14 cellular contexts compared by ENCODE assay signal in genomic region chr7:94060772-94061171, GRCh38. TPM values are rescaled to one million over a fixed set of nuclear protein-coding genes. Genes with fewer than 3 reads are reported as not detected.
DNase-seq lines count a peak whose midpoint lies in the region; ATAC-seq, FAIRE-seq and TF ChIP-seq lines count a peak whose summit lies in the region.
"Had no signal": no experiment of that assay in that cellular context is flagged by ENCODE, and none has a peak within 500 bp of the region (broad histone marks: within the 10 kb centered on the region; RNA-seq: fewer than 3 reads in every experiment).

No MANE protein-coding gene starts in this region.

- H3K36me3 Mint-ChIP-seq in activated T-cell treated with anti-CD3 and anti-CD28 coated beads, Interleukin-2, amount 50 U/mL, for 4 hours (ENCODE audit: insufficient read depth) = no peaks in the 10 kb centered on the region
- H3K36me3 Mint-ChIP-seq in activated T-cell treated with anti-CD3 and anti-CD28 coated beads, Interleukin-2, amount 50 U/mL, for 24 hours (ENCODE audit: low read depth) = no peaks in the 10 kb centered on the region
- peaks cover 4% of the 10 kb centered on the region in 2 donors for H3K36me3 Mint-ChIP-seq in stimulated activated naive B cell treated with anti-CD40 and anti-IgM and Interleukin-4, amounts not matched to agents 10 μg/mL and 1 μg/mL and 100 μg/mL, for 72 hours

- no peak for DNase-seq in activated T-cell treated with anti-CD3 and anti-CD28 coated beads, Interleukin-2, amount 50 U/mL, for 4 hours
- no peak for DNase-seq in activated T-cell treated with anti-CD3 and anti-CD28 coated beads, Interleukin-2, amount 50 U/mL, for 24 hours
- no peak for DNase-seq in GM12878 (ENCODE audit: low read depth, low spot score)
- DNase-seq in stimulated activated naive B cell treated with anti-CD40 and anti-IgM and Interleukin-4, amounts not matched to agents 10 μg/mL and 1 μg/mL and 100 μg/mL, for 72 hours = no peak
- no peak for DNase-seq in activated effector memory CD4-positive, alpha-beta T cell treated with anti-CD3 and anti-CD28 coated beads, Interleukin-2, amount 50 U/mL, for 16 hours
- no peak for DNase-seq in activated CD4-positive, CD25-positive, alpha-beta regulatory T cell treated with anti-CD3 and anti-CD28 coated beads, Interleukin-2, amount 50 U/mL, for 72 hours
- DNase-seq: ACHN; activated CD4-positive, alpha-beta T cell treated with anti-CD3 and anti-CD28 coated beads for 4 hours; activated naive CD4-positive, alpha-beta T cell treated with anti-CD3 and anti-CD28 coated beads, Interleukin-2, amount 50 U/mL, for 16 hours; effector CD4-positive, alpha-beta T cell; NCI-H2107 had no signal

- 0% methylated on average over 2 of the region's 4 CpGs for WGBS in GM12878 (ENCODE audit: insufficient coverage, insufficient replicate concordance, low lambda C conversion rate, missing lambda C conversion rate)

- TF ChIP-seq RAD21 in GM12878 (IDR thresholded peaks at IDR 0.05; ENCODE audit: insufficient read depth, low read depth, low read length) = no peak

- CTCF ChIA-PET in GM12878 (lab: Yijun Ruan, JAX) = interaction anchor here (1.0 kb wide), 1 partner anchor 16 kb away, joined by 3 read pairs; no protein-coding TSS in a partner anchor

- peaks cover 11% of the 10 kb centered on the region; the same call in 1 of the 2 replicates for H3K4me1 ChIP-seq in GM12878 (ENCODE audit: control insufficient read depth, insufficient read depth, low read length)

- SMC1A ChIA-PET in GM12878 (lab: Charles Lee; ENCODE audit: uncharacterized antibody, unreplicated experiment) = interaction anchor here (0.8 to 2.1 kb wide), 8 partner anchors 9 to 108 kb away, joined by 3 to 9 read pairs (median 4); no protein-coding TSS in a partner anchor

- no peaks in the 10 kb centered on the region for H3K36me3 ChIP-seq in GM12878 (ENCODE audit: control insufficient read depth in 2 of 2, insufficient read depth in 2 of 2, low read length in 1 of 2)

- H3K9me3 Mint-ChIP-seq in activated T-cell treated with anti-CD3 and anti-CD28 coated beads, Interleukin-2, amount 50 U/mL, for 4 hours = no peaks in the 10 kb centered on the region
- H3K9me3 Mint-ChIP-seq in activated T-cell treated with anti-CD3 and anti-CD28 coated beads, Interleukin-2, amount 50 U/mL, for 24 hours = no peaks in the 10 kb centered on the region
- peaks cover 3 to 4% of the 10 kb centered on the region in 2 donors for H3K9me3 Mint-ChIP-seq in stimulated activated naive B cell treated with anti-CD40 and anti-IgM and Interleukin-4, amounts not matched to agents 10 μg/mL and 1 μg/mL and 100 μg/mL, for 72 hours

- TF ChIP-seq EP300 in GM12878 (IDR thresholded peaks at IDR 0.05; ENCODE audit: borderline replicate concordance in 1 of 2, control insufficient read depth in 1 of 2, low read depth in 2 of 2, low read length in 2 of 2) = peak; percentile 13 to 29; a peak in 1 of 4 replicates

- no peak overlapping the region for H3K9ac ChIP-seq in GM12878 (ENCODE audit: control insufficient read depth, insufficient read depth, low read length)

- no peak overlapping the region for H3K27ac ChIP-seq in GM12878 (ENCODE audit: control insufficient read depth, insufficient read depth)

- peaks cover 31% of the 10 kb centered on the region for H3K27me3 Mint-ChIP-seq in activated T-cell treated with anti-CD3 and anti-CD28 coated beads, Interleukin-2, amount 50 U/mL, for 4 hours (ENCODE audit: low read depth)
- H3K27me3 Mint-ChIP-seq in activated T-cell treated with anti-CD3 and anti-CD28 coated beads, Interleukin-2, amount 50 U/mL, for 24 hours = peaks cover 55% of the 10 kb centered on the region
- no peaks in the 10 kb centered on the region for H3K27me3 Mint-ChIP-seq in stimulated activated naive B cell treated with anti-CD40 and anti-IgM and Interleukin-4, amounts not matched to agents 10 μg/mL and 1 μg/mL and 100 μg/mL, for 72 hours

- no TSS peak for BruUV-seq in GM12878 (replicated peaks; lab: Mats Ljungman, UMichigan)

- in situ Hi-C loops in GM12878 (cut with MboI) = no loop called here

- H3K4me1 Mint-ChIP-seq in activated T-cell treated with anti-CD3 and anti-CD28 coated beads, Interleukin-2, amount 50 U/mL, for 4 hours (ENCODE audit: low read depth) = peaks cover 19% of the 10 kb centered on the region
- peaks cover 33% of the 10 kb centered on the region for H3K4me1 Mint-ChIP-seq in activated T-cell treated with anti-CD3 and anti-CD28 coated beads, Interleukin-2, amount 50 U/mL, for 24 hours (ENCODE audit: low read depth)
- H3K4me1 Mint-ChIP-seq in stimulated activated naive B cell treated with anti-CD40 and anti-IgM and Interleukin-4, amounts not matched to agents 10 μg/mL and 1 μg/mL and 100 μg/mL, for 72 hours = peaks cover 18 to 39% of the 10 kb centered on the region in 2 donors

- no peaks in the 10 kb centered on the region for H4K20me1 ChIP-seq in GM12878 (ENCODE audit: control insufficient read depth, insufficient read depth)

- H3K4me3 ChIP-seq in GM12878 = no peak overlapping the region

- peaks cover 2% of the 10 kb centered on the region; the same call in 1 of the 3 replicates for H3K9me3 ChIP-seq in GM12878 (replicated peaks; ENCODE audit: control insufficient read depth, insufficient read depth, low read length)

- peak overlapping the region; percentile 37; the same call in 1 of the 2 replicates for H2AFZ ChIP-seq in GM12878 (ENCODE audit: control insufficient read depth, low read depth, low read length)

- POLR2A ChIA-PET in GM12878 (lab: Charles Lee) = no interaction called here

- intact Hi-C loops in GM12878 (cut with micrococcal nuclease; ENCODE audit: unreplicated experiment) = no loop called here

- no peak for TF ChIP-seq POLR2A in GM12878 (IDR thresholded peaks at IDR 0.05; ENCODE audit: low read depth, low read length)

- no peak overlapping the region for H3K27ac Mint-ChIP-seq in activated T-cell treated with anti-CD3 and anti-CD28 coated beads, Interleukin-2, amount 50 U/mL, for 24 hours
- no peak overlapping the region for H3K27ac Mint-ChIP-seq in stimulated activated naive B cell treated with anti-CD40 and anti-IgM and Interleukin-4, amounts not matched to agents 10 μg/mL and 1 μg/mL and 100 μg/mL, for 72 hours
- H3K27ac Mint-ChIP-seq: IgD-negative memory B cell had no signal

- TF ChIP-seq CTCF in GM12878 (IDR thresholded peaks at IDR 0.05 in 2 of 3, conservative IDR thresholded peaks at IDR 0.05 in 1 of 3; ENCODE audit: control insufficient read depth in 2 of 3, extremely low read depth in 1 of 3, insufficient read depth in 1 of 3, low read depth in 3 of 3, low read length in 3 of 3) = no peak

- H3K4me2 ChIP-seq in GM12878 (ENCODE audit: control insufficient read depth, insufficient read depth) = no peak overlapping the region

- H3K79me2 ChIP-seq in GM12878 (ENCODE audit: control insufficient read depth, insufficient read depth, low read length) = no peaks in the 10 kb centered on the region

- H3K4me3 Mint-ChIP-seq in activated T-cell treated with anti-CD3 and anti-CD28 coated beads, Interleukin-2, amount 50 U/mL, for 4 hours = no peak overlapping the region
- H3K4me3 Mint-ChIP-seq in activated T-cell treated with anti-CD3 and anti-CD28 coated beads, Interleukin-2, amount 50 U/mL, for 24 hours = no peak overlapping the region
- H3K4me3 Mint-ChIP-seq in stimulated activated naive B cell treated with anti-CD40 and anti-IgM and Interleukin-4, amounts not matched to agents 10 μg/mL and 1 μg/mL and 100 μg/mL, for 72 hours = no peak overlapping the region
- H3K4me3 Mint-ChIP-seq: IgD-negative memory B cell had no signal

- FAIRE-seq in GM12878 (lab: Jason Lieb, UNC) = no peak

- no peaks in the 10 kb centered on the region for H3K27me3 ChIP-seq in GM12878 (replicated peaks in 1 of 2; ENCODE audit: control insufficient read depth in 2 of 2, insufficient read depth in 2 of 2, low read length in 1 of 2)

- RAD21 ChIA-PET in GM12878 (lab: Charles Lee; ENCODE audit: unreplicated experiment) = interaction anchor here (1.4 to 2.2 kb wide), 3 partner anchors 19 to 63 kb away, joined by 3 to 8 read pairs (median 4); no protein-coding TSS in a partner anchor

- peak; percentile 61 to 69 for ATAC-seq in activated T-cell treated with anti-CD3 and anti-CD28 coated beads, Interleukin-2, amount 50 U/mL, for 4 hours
- ATAC-seq in HG03442 (IDR thresholded peaks at IDR 0.05; ENCODE audit: unreplicated experiment) = peak; percentile 41
- ATAC-seq in GM12878 = peak; percentile 74
- ATAC-seq in stimulated activated naive B cell treated with anti-CD40 and anti-IgM and Interleukin-4, amounts not matched to agents 10 μg/mL and 1 μg/mL and 100 μg/mL, for 72 hours (replicated peaks) = peak; percentile 42
- no peak for ATAC-seq in HG03175 (IDR thresholded peaks at IDR 0.05; ENCODE audit: unreplicated experiment)

TF ChIP-seq in GM12878, 131 proteins besides CTCF, POLR2A, EP300 and RAD21 (continues in another document):
- peak; percentile 64; the same call in 1 of the 2 replicates for TF ChIP-seq CREB1 (IDR thresholded peaks at IDR 0.05; ENCODE audit: low read depth)

RNA-seq across cellular contexts. Expression of gene BET1, which starts 56.6 kb away (rescaled TPM):
- total RNA-seq in activated T-cell treated with anti-CD3 and anti-CD28 coated beads, Interleukin-2, amount 50 U/mL, for 4 hours = 10 to 100 TPM; 18.0 to 19.9 (median 18.5) TPM
- total RNA-seq in GM12878 (2013; cell fraction: nucleolus; rRNA removed) = 59.6 and 68.0 TPM in 2 replicates
- total RNA-seq in GM12878 (2014; rRNA removed) (16.2 and 18.1 TPM in 2 replicates), GM12878 (2014; rRNA removed; fragmentation: Illumina TruSeq; extraction: Trizol) (18.9 and 20.5 TPM in 2 replicates), GM12878 (2021) (12.5 and 15.6 TPM in 2 replicates)
- 11.0 TPM for polyA plus RNA-seq in GM12878 (2011; ENCODE audit: low read depth)
- polyA plus RNA-seq in GM12878 (2011; rRNA removed) (35.5 and 63.4 TPM in 2 replicates), GM12878 (2014; fragmentation: Illumina TruSeq; extraction: Trizol) (23.6 and 29.1 TPM in 2 replicates), GM12878 (2014; fragmentation: Nextera tagmentation; extraction: Ambion mirVana) (10 to 100 TPM; 80.2 to 99.5 TPM), GM12878 (2014; rRNA removed) (17.4 and 18.1 TPM in 2 replicates), GM12878 (2016; fragmentation: Nextera tagmentation; extraction: Ambion mirVana) (10 to 100 TPM; 33.2 to 42.0 TPM)
- 9.9 and 13.5 TPM in 2 replicates for polyA plus RNA-seq in GM12878 (2011; cell fraction: cytosol; rRNA removed)
- polyA plus RNA-seq in GM12878 (2011; cell fraction: nucleus; rRNA removed) = 18.2 and 23.2 TPM in 2 replicates
- 15.9 and 22.8 TPM in 2 replicates for polyA plus RNA-seq in GM12878 (2012)
- polyA minus RNA-seq in GM12878 (2011; rRNA and poly(A)+ RNA removed) = 9.1 and 11.0 TPM in 2 replicates
- polyA minus RNA-seq in GM12878 (2011; cell fraction: cytosol; rRNA and poly(A)+ RNA removed) = 3.1 and 6.7 TPM in 2 replicates
- 21.5 and 27.6 TPM in 2 replicates for polyA minus RNA-seq in GM12878 (2011; cell fraction: nucleus; rRNA and poly(A)+ RNA removed)
